Comparison of ENCODE assay signal across 8 cellular contexts in genomic region chr20:290081-290831, GRCh38. TPM values are rescaled to one million over a fixed set of nuclear protein-coding genes. Genes with fewer than 3 reads are reported as not detected.
A peak's percentile ranks its signal among the peaks of the same experiment; 100 is the strongest.
DNase-seq lines count a peak whose midpoint lies in the region; ATAC-seq, FAIRE-seq and TF ChIP-seq lines count a peak whose summit lies in the region.

Gene C20orf96 (minus strand): TSS chr20:290750. CDS start chr20:290610, 140 bp downstream.

- peak; percentile 80 for ATAC-seq in GM18868 (IDR thresholded peaks at IDR 0.05; ENCODE audit: unreplicated experiment)
- peak; percentile 83 for ATAC-seq in HG03108 (IDR thresholded peaks at IDR 0.05; ENCODE audit: unreplicated experiment)

- peak within 1 kb of the TSS; percentile 82 for H3K27ac ChIP-seq in AG04450 (ENCODE audit: low read depth, low read length)

- no peaks in the 10 kb centered on the region for H3K9me3 ChIP-seq in AG04450 (ENCODE audit: control insufficient read depth, insufficient read depth, low read length)

- no peaks in the 10 kb centered on the region for H3K36me3 ChIP-seq in bronchial epithelial cell (ENCODE audit: control insufficient read depth, insufficient read depth, low read length)

- CTCF ChIA-PET in AG04450 (lab: Charles Lee) = no interaction called here

- POLR2A ChIA-PET in AG04450 (lab: Yijun Ruan, JAX) = no interaction called here

- no peak for FAIRE-seq in bronchial epithelial cell (lab: Jason Lieb, UNC)

- H3K4me3 ChIP-seq in AG04450 (ENCODE audit: low read depth, low read length) = peak within 1 kb of the TSS; percentile 96
- peak within 1 kb of the TSS; percentile 67 for H3K4me3 ChIP-seq in WI38 (ENCODE audit: low read depth, low read length)
- peak within 1 kb of the TSS; percentile 49 for H3K4me3 ChIP-seq in bronchial epithelial cell (ENCODE audit: low read depth, low read length)

- TF ChIP-seq CTCF in AG04450 (IDR thresholded peaks at IDR 0.05; ENCODE audit: low read depth, low read length) (peak; percentile 73), WI38 (IDR thresholded peaks at IDR 0.05; ENCODE audit: low read depth, low read length) (peak; percentile 47; the same call in 1 of the 2 replicates), bronchial epithelial cell (IDR thresholded peaks at IDR 0.05; ENCODE audit: insufficient read depth, low read length, severe bottlenecking) (peak; percentile 73)

- H3K27me3 ChIP-seq in AG04450 (ENCODE audit: control insufficient read depth, insufficient read depth, low read length) (no peaks in the 10 kb centered on the region), bronchial epithelial cell (ENCODE audit: control insufficient read depth, insufficient read depth, low read length) (no peaks in the 10 kb centered on the region)

- DNase-seq in AG04450 (ENCODE audit: low read depth, low spot score) (peak; percentile 78), NCI-H2196 treated with DMSO at 0.1 percent for 48 hours (lab: John Stamatoyannopoulos, UW; ENCODE audit: unreplicated experiment) (peak; percentile 91), bronchial epithelial cell (ENCODE audit: low read depth) (peak; percentile 81), iris pigment epithelial cell (ENCODE audit: low read depth) (peak; percentile 94)
- DNase-seq in stimulated activated CD4-positive, alpha-beta T cell treated with anti-CD3 and anti-CD28 coated beads, Interleukin-12 subunit alpha, Interleukin-12 subunit beta, amount 100 ng/mL, for 24 hours (ENCODE audit: low read depth in 2 of 2) = peak; percentile 73 to 92

RNA-seq across cellular contexts. Expression of gene C20orf96, which starts in this region (rescaled TPM):
- polyA plus RNA-seq in AG04450 (2011; rRNA removed) = 12.9 and 13.7 TPM in 2 replicates
- polyA minus RNA-seq in AG04450 (2011; rRNA and poly(A)+ RNA removed) = 8.0 and 8.9 TPM in 2 replicates
- 0.64 and 0.79 TPM in 2 replicates for total RNA-seq in bronchial epithelial cell

Comparison
In these comparisons a context has a peak if more than half of its experiments do, and no peak if none do; other contexts are left out.
1. Peak in every context shown above with its lines: DNase-seq, ATAC-seq, H3K4me3 ChIP-seq and H3K27ac ChIP-seq.
2. Peak in DNase-seq and H3K4me3 ChIP-seq in bronchial epithelial cell; RNA of the gene not detected or under 1 TPM.